In genomic region chr17:46264456-46265198, GRCh38 we compare ENCODE assay signal across 9 cellular contexts. TPM values are rescaled to one million over a fixed set of nuclear protein-coding genes. Genes with fewer than 3 reads are reported as not detected.
DNase-seq lines count a peak whose midpoint lies in the region; ATAC-seq lines count a peak whose summit lies in the region.
"Had no signal": no experiment of that assay in that cellular context is flagged by ENCODE, and none has a peak within 500 bp of the region (broad histone marks: within the 10 kb centered on the region; RNA-seq: fewer than 3 reads in every experiment).

No MANE protein-coding gene starts in this region.

- H3K4me3 Mint-ChIP-seq in activated naive CD8-positive, alpha-beta T cell treated with anti-CD3 and anti-CD28 coated beads for 36 hours = no peak overlapping the region
- no peak overlapping the region for H3K4me3 Mint-ChIP-seq in stimulated activated memory B cell treated with anti-CD40 and anti-IgM and Interleukin-4, amounts not matched to agents 10 μg/mL and 1 μg/mL and 100 μg/mL, for 72 hours

- no peaks in the 10 kb centered on the region for H3K9me3 Mint-ChIP-seq in activated naive CD8-positive, alpha-beta T cell treated with anti-CD3 and anti-CD28 coated beads for 36 hours
- no peaks in the 10 kb centered on the region for H3K9me3 Mint-ChIP-seq in stimulated activated memory B cell treated with anti-CD40 and anti-IgM and Interleukin-4, amounts not matched to agents 10 μg/mL and 1 μg/mL and 100 μg/mL, for 72 hours

- H3K27ac ChIP-seq in mesodermal cell (ENCODE audit: low read depth, low read length, severe bottlenecking) = peak overlapping the region; percentile 91

- H3K36me3 ChIP-seq in mesodermal cell (ENCODE audit: control insufficient read depth, insufficient read depth, low read length) = no peaks in the 10 kb centered on the region

- no peak overlapping the region for H3K4me3 ChIP-seq in mesodermal cell (ENCODE audit: extremely low read depth, insufficient read depth, low read length, poor library complexity, severe bottlenecking)

- no peaks in the 10 kb centered on the region for H3K9me3 ChIP-seq in mesodermal cell (ENCODE audit: control insufficient read depth, low read length)

- peak overlapping the region; percentile 3 for H3K27ac Mint-ChIP-seq in activated naive CD8-positive, alpha-beta T cell treated with anti-CD3 and anti-CD28 coated beads for 36 hours
- no peak overlapping the region for H3K27ac Mint-ChIP-seq in stimulated activated memory B cell treated with anti-CD40 and anti-IgM and Interleukin-4, amounts not matched to agents 10 μg/mL and 1 μg/mL and 100 μg/mL, for 72 hours

- ATAC-seq in HG02678 (IDR thresholded peaks at IDR 0.05; ENCODE audit: unreplicated experiment) = no peak
- ATAC-seq in stimulated activated memory B cell treated with anti-CD40 and anti-IgM and Interleukin-4, amounts not matched to agents 10 μg/mL and 1 μg/mL and 100 μg/mL, for 72 hours = no peak

- 40 to 86% methylated on average over 1 of the region's 3 CpGs for WGBS in mesodermal cell (ENCODE audit: insufficient coverage in 2 of 2), 2 experiments

- H3K27me3 Mint-ChIP-seq in activated naive CD8-positive, alpha-beta T cell treated with anti-CD3 and anti-CD28 coated beads for 36 hours = peaks cover 31% of the 10 kb centered on the region
- no peaks in the 10 kb centered on the region for H3K27me3 Mint-ChIP-seq in stimulated activated memory B cell treated with anti-CD40 and anti-IgM and Interleukin-4, amounts not matched to agents 10 μg/mL and 1 μg/mL and 100 μg/mL, for 72 hours

- peaks cover 20% of the 10 kb centered on the region for H3K4me1 ChIP-seq in mesodermal cell (ENCODE audit: control insufficient read depth, insufficient read depth, low read length, poor library complexity, severe bottlenecking)

- DNase-seq in COLO668 (lab: John Stamatoyannopoulos, UW; ENCODE audit: unreplicated experiment) (peak; percentile 34), HT1080 (ENCODE audit: low read depth) (peak; percentile 80), nucleus accumbens (lab: John Stamatoyannopoulos, UW) (no peak), anterior cingulate cortex (lab: John Stamatoyannopoulos, UW) (no peak)
- no peak for DNase-seq in activated naive CD8-positive, alpha-beta T cell treated with anti-CD3 and anti-CD28 coated beads for 36 hours
- DNase-seq: NCI-H510A had no signal

- H3K36me3 Mint-ChIP-seq in activated naive CD8-positive, alpha-beta T cell treated with anti-CD3 and anti-CD28 coated beads for 36 hours = peaks cover 4% of the 10 kb centered on the region
- H3K36me3 Mint-ChIP-seq in stimulated activated memory B cell treated with anti-CD40 and anti-IgM and Interleukin-4, amounts not matched to agents 10 μg/mL and 1 μg/mL and 100 μg/mL, for 72 hours = no peaks in the 10 kb centered on the region

- H3K4me1 Mint-ChIP-seq in activated naive CD8-positive, alpha-beta T cell treated with anti-CD3 and anti-CD28 coated beads for 36 hours = peaks cover 43% of the 10 kb centered on the region
- peaks cover 38% of the 10 kb centered on the region for H3K4me1 Mint-ChIP-seq in stimulated activated memory B cell treated with anti-CD40 and anti-IgM and Interleukin-4, amounts not matched to agents 10 μg/mL and 1 μg/mL and 100 μg/mL, for 72 hours

RNA-seq across cellular contexts. Expression of gene LRRC37A, which starts 30.3 kb away (rescaled TPM):
- 1.2 and 1.4 TPM in 2 replicates for total RNA-seq in HT1080 (2014; rRNA removed; shearing (Covaris generic))
- polyA plus RNA-seq in HT1080 (2015; cell fraction: cytosol; rRNA removed) = 0.60 and 0.78 TPM in 2 replicates
- polyA plus RNA-seq in HT1080 (2015; cell fraction: nucleus; rRNA removed) = 1.4 and 2.7 TPM in 2 replicates
- total RNA-seq in activated naive CD8-positive, alpha-beta T cell treated with anti-CD3 and anti-CD28 coated beads for 36 hours = 1 to 10 TPM; 1.5 to 1.7 TPM
- 0.81 TPM for polyA plus RNA-seq in mesodermal cell (2013, experiment 1 of 2)
- 1.3 TPM for polyA plus RNA-seq in mesodermal cell (2013, experiment 2 of 2)

Comparison
In these comparisons a context has a peak if more than half of its experiments do, and no peak if none do; other contexts are left out.
1. DNase-seq: peak in COLO668 (single experiment) and HT1080 (single experiment); none in activated naive CD8-positive, alpha-beta T cell treated with anti-CD3 and anti-CD28 coated beads for 36 hours (single experiment), nucleus accumbens (0 of 56) and anterior cingulate cortex (0 of 58).